In the genomic region with DNA sequence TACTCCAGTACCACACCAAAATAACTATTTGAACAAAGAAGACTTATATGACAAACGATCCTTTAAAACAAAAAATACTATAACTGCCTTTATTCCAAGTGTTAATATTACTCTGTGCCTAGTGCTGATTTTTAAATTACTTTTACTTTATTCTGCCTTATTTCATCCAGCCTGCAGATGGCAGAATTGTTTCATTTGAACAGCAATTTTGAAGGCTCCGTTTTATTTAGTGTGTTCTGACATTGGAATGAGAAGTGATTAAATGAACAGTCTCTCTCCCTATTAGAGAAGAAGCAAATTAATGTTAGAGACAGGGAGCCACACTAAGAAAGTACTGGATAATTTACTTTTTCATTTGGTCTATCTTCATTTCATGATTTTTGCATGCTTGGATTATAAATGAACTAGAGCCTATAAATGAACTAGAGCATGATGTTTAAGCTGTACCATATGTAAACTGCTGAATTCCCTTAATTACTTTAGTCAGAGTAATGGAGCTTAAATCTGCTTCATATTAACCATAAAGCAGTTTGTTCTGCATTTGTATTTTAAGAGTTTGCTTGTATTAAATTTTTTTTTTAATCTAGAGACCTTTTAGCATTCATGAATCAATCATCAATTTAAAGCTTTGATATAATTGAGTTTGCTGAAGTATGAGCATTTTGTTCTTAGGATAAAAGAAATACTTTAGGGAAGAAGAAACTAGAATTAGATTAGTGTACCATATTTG, we compare ENCODE assay signal across 8 cellular contexts. TPM values are rescaled to one million over a fixed set of nuclear protein-coding genes. Genes with fewer than 3 reads are reported as not detected.
DNase-seq lines count a peak whose midpoint lies in the region; ATAC-seq and TF ChIP-seq lines count a peak whose summit lies in the region.

No MANE protein-coding gene starts in this region.

- DNase-seq in DND-41 = no peak
- DNase-seq in HS-27A (ENCODE audit: low read depth) = peak; percentile 55
- DNase-seq in OCI-M1 (lab: John Stamatoyannopoulos, UW) = peak; percentile 69
- no peak for DNase-seq in colonic mucosa
- DNase-seq in medulla oblongata (ENCODE audit: extremely low spot score) = peak; percentile 83

- peaks cover 40% of the 10 kb centered on the region for H3K79me2 ChIP-seq in DND-41 (ENCODE audit: insufficient read depth, low read length)

- H3K4me1 ChIP-seq in DND-41 (ENCODE audit: insufficient read depth, low read length) = no peaks in the 10 kb centered on the region; the same call in 1 of the 2 replicates
- H3K4me1 ChIP-seq in colonic mucosa = peaks cover 3% of the 10 kb centered on the region

- ATAC-seq in DND-41 (ENCODE audit: insufficient read depth, low read depth) (peak; percentile 74), HG02981 (IDR thresholded peaks at IDR 0.05; ENCODE audit: unreplicated experiment) (no peak), HG03108 (IDR thresholded peaks at IDR 0.05; ENCODE audit: unreplicated experiment) (no peak), HG02798 (IDR thresholded peaks at IDR 0.05; ENCODE audit: poor library complexity, unreplicated experiment) (no peak)

- H3K27me3 ChIP-seq in DND-41 (ENCODE audit: insufficient read depth, low read length, poor library complexity) (no peaks in the 10 kb centered on the region), colonic mucosa (no peaks in the 10 kb centered on the region)

- no peaks in the 10 kb centered on the region; the same call in 1 of the 2 replicates for H4K20me1 ChIP-seq in DND-41 (ENCODE audit: insufficient read depth, low read length)

- H3K27ac ChIP-seq in DND-41 (ENCODE audit: low read length) (no peak overlapping the region), colonic mucosa (no peak overlapping the region)

- TF ChIP-seq CTCF in DND-41 (IDR thresholded peaks at IDR 0.05; ENCODE audit: borderline replicate concordance, extremely low read depth, low read length, poor library complexity, severe bottlenecking) (peak; percentile 86), colonic mucosa (IDR thresholded peaks at IDR 0.05) (peak; percentile 66)

- no peaks in the 10 kb centered on the region for H3K9me3 ChIP-seq in DND-41 (ENCODE audit: insufficient read depth, low read length, severe bottlenecking)
- H3K9me3 ChIP-seq in colonic mucosa = no peaks in the 10 kb centered on the region

- H3K36me3 ChIP-seq in DND-41 (ENCODE audit: insufficient read depth, low read length) (peaks cover 1% of the 10 kb centered on the region; the same call in 1 of the 2 replicates), colonic mucosa (no peaks in the 10 kb centered on the region)

- no peak overlapping the region for H2AFZ ChIP-seq in DND-41 (ENCODE audit: low read depth, low read length)

- intact Hi-C loops in colonic mucosa (cut with DNase I) = loop anchor here (5.0 kb wide), 3 partner anchors 311 to 466 kb away; no protein-coding TSS in a partner anchor

- no peak overlapping the region for H3K4me2 ChIP-seq in DND-41 (ENCODE audit: insufficient read depth, low read length)

- H3K4me3 ChIP-seq in DND-41 (ENCODE audit: low read depth in 1 of 2, low read length in 2 of 2) = no peak overlapping the region
- H3K4me3 ChIP-seq in colonic mucosa = no peak overlapping the region

- H3K9ac ChIP-seq in DND-41 (ENCODE audit: low read depth, low read length) (no peak overlapping the region), colonic mucosa (ENCODE audit: low read depth in 2 of 2, low read length in 2 of 2) (no peak overlapping the region)

RNA-seq across cellular contexts. Expression of a gene that starts 9.8 kb away (rescaled TPM):
- total RNA-seq in colonic mucosa = 10 to 100 TPM; 55.2 to 57.2 TPM

RNA-seq across cellular contexts. Expression of a gene that starts 10.1 kb away (rescaled TPM):
- 10 to 100 TPM; 39.4 to 60.7 TPM for total RNA-seq in colonic mucosa

Comparison
In these comparisons a context has a peak if more than half of its experiments do, and no peak if none do; other contexts are left out.
1. DNase-seq: peak in HS-27A (single experiment), OCI-M1 (single experiment) and medulla oblongata (single experiment); none in DND-41 (single experiment) and colonic mucosa (single experiment).